In genomic region chr5:79795764-79796398, GRCh38 we compare ENCODE assay signal across 15 cellular contexts.
DNase-seq lines count a peak whose midpoint lies in the region; ATAC-seq, FAIRE-seq and TF ChIP-seq lines count a peak whose summit lies in the region.
"Had no signal": no experiment of that assay in that cellular context is flagged by ENCODE, and none has a peak within 500 bp of the region (broad histone marks: within the 10 kb centered on the region; RNA-seq: fewer than 3 reads in every experiment).

No MANE protein-coding gene starts in this region.

- no peak overlapping the region for H3K4me3 ChIP-seq in right atrium auricular region
- H3K4me3 ChIP-seq in K562, result no peak overlapping the region
- H3K4me3 ChIP-seq in GM23338, result no peak overlapping the region

- peak; percentile 84 for FAIRE-seq in K562 (lab: Jason Lieb, UNC)

- intact Hi-C loops in Right ventricle myocardium inferior (cut with DNase I), result no loop called here
- intact Hi-C loops in K562 (cut with micrococcal nuclease), result no loop called here
- intact Hi-C loops in left ventricle myocardium superior (cut with micrococcal nuclease), result no loop called here

- H2AFZ ChIP-seq in K562 (ENCODE audit: low read depth, low read length), result peak overlapping the region; percentile 81
- H2AFZ ChIP-seq in GM23338, result no peak overlapping the region

- no peaks in the 10 kb centered on the region for H3K36me3 Mint-ChIP-seq in GM23338 (ENCODE audit: low read depth)
- H3K36me3 Mint-ChIP-seq: natural killer cell treated with Interleukin-12 subunit alpha and Interleukin-12 subunit beta and Interleukin-15 and Interleukin-18, amount 100 ng/mL, for 72 hours had no signal

- TF ChIP-seq EP300 in K562 (IDR thresholded peaks at IDR 0.05; ENCODE audit: low read length), result no peak

- no peaks in the 10 kb centered on the region for H3K9me1 ChIP-seq in K562 (ENCODE audit: control insufficient read depth, insufficient read depth, low read length)

- in situ Hi-C loops in K562 (cut with MboI), result no loop called here

- 18% methylated on average over 7 of the region's 8 CpGs for WGBS in K562 (ENCODE audit: insufficient coverage, low coverage, missing lambda C conversion rate)

- POLR2A ChIA-PET in K562 (lab: Yijun Ruan, JAX), result no interaction called here

- H3K27ac ChIP-seq in right atrium auricular region (peak overlapping the region in 1 of 2 donors; percentile 52), K562 (ENCODE audit: extremely low read depth, low read depth, low read length) (no peak overlapping the region), GM23338 (ENCODE audit: low read depth) (no peak overlapping the region)

- H4K20me1 ChIP-seq in K562 (replicated peaks; ENCODE audit: control insufficient read depth, insufficient read depth, low read length) (no peaks in the 10 kb centered on the region), GM23338 (replicated peaks; ENCODE audit: insufficient read depth) (no peaks in the 10 kb centered on the region; the same call in 1 of the 2 replicates)

- H3K9me3 Mint-ChIP-seq in GM23338, result no peaks in the 10 kb centered on the region
- H3K9me3 Mint-ChIP-seq: activated CD4-positive, alpha-beta memory T cell treated with anti-CD3 and anti-CD28 coated beads, Interleukin-2, amount 10 ng/mL, durations not matched to agents 7 days and 5 days; activated naive CD8-positive, alpha-beta T cell treated with anti-CD3 and anti-CD28 coated beads, Interleukin-2, amount 10 ng/mL, durations not matched to agents 7 days and 5 days; endodermal cell; natural killer cell treated with Interleukin-12 subunit alpha and Interleukin-12 subunit beta and Interleukin-15 and Interleukin-18, amount 100 ng/mL, for 72 hours had no signal

- peaks cover 86% of the 10 kb centered on the region for H3K36me3 ChIP-seq in right atrium auricular region
- no peaks in the 10 kb centered on the region for H3K36me3 ChIP-seq in K562 (ENCODE audit: control insufficient read depth, insufficient read depth, low read length)
- H3K36me3 ChIP-seq in GM23338 (ENCODE audit: insufficient read depth), result no peaks in the 10 kb centered on the region

- no peak for TF ChIP-seq RAD21 in K562 (CRISPR knock-in tag; conservative IDR thresholded peaks at IDR 0.05 in 1 of 2, IDR thresholded peaks at IDR 0.05 in 1 of 2)

- TF ChIP-seq CTCF in right atrium auricular region (IDR thresholded peaks at IDR 0.05) (no peak), K562 (IDR thresholded peaks at IDR 0.05 in 2 of 3, conservative IDR thresholded peaks at IDR 0.05 in 1 of 3; ENCODE audit: insufficient read depth in 2 of 3, low read depth in 1 of 3, low read length in 3 of 3) (no peak), GM23338 (conservative IDR thresholded peaks at IDR 0.05; ENCODE audit: low read depth in 2 of 2) (no peak)

- peaks cover 2% of the 10 kb centered on the region for H3K27me3 Mint-ChIP-seq in GM23338 (ENCODE audit: insufficient read depth, low read depth, poor library complexity)
- H3K27me3 Mint-ChIP-seq: activated CD4-positive, alpha-beta memory T cell treated with anti-CD3 and anti-CD28 coated beads, Interleukin-2, amount 10 ng/mL, durations not matched to agents 7 days and 5 days had no signal

- H3K9me3 ChIP-seq in right atrium auricular region, result no peaks in the 10 kb centered on the region
- H3K9me3 ChIP-seq in K562 (replicated peaks; ENCODE audit: control insufficient read depth, insufficient read depth, low read depth, low read length), result no peaks in the 10 kb centered on the region

- peaks cover 0 to 7% of the 10 kb centered on the region in 2 donors for H3K4me1 ChIP-seq in right atrium auricular region
- peaks cover 8 to 15% of the 10 kb centered on the region in 2 experiments; a peak in 4 of 5 replicates for H3K4me1 ChIP-seq in K562 (replicated peaks in 1 of 2; ENCODE audit: control insufficient read depth in 2 of 2, insufficient read depth in 2 of 2, low read length in 2 of 2)
- no peaks in the 10 kb centered on the region for H3K4me1 ChIP-seq in GM23338 (ENCODE audit: insufficient read depth)

- H3K4me1 Mint-ChIP-seq in GM23338, result peaks cover under 1% of the 10 kb centered on the region; the same call in 1 of the 3 replicates
- H3K4me1 Mint-ChIP-seq: endodermal cell had no signal

- H3K79me2 ChIP-seq in K562 (ENCODE audit: control insufficient read depth, insufficient read depth, low read length) (no peaks in the 10 kb centered on the region), GM23338 (replicated peaks; ENCODE audit: insufficient read depth) (no peaks in the 10 kb centered on the region)

- DNase-seq in Right ventricle myocardium inferior (ENCODE audit: missing footprints) (no peak), right atrium auricular region (ENCODE audit: low spot score) (no peak), K562 (ENCODE audit: extremely low read depth in 1 of 4, low spot score in 3 of 4) (peak; percentile 61 to 83 (median 67)), left ventricle myocardium superior (peak; percentile 77), GM23338 (ENCODE audit: low spot score) (no peak), SIG-M5 treated with dmso at 0.1 percent for 504 hours (lab: John Stamatoyannopoulos, UW; ENCODE audit: unreplicated experiment) (no peak)
- no peak for DNase-seq in activated CD4-positive, alpha-beta T cell treated with anti-CD3 and anti-CD28 coated beads, Interleukin-2, amount 50 U/mL, for 4 hours
- no peak for DNase-seq in activated T-cell treated with anti-CD3 and anti-CD28 coated beads, Interleukin-2, amount 50 U/mL, for 1 hour
- DNase-seq: activated CD4-positive, alpha-beta memory T cell treated with anti-CD3 and anti-CD28 coated beads, Interleukin-2, amount 10 ng/mL, durations not matched to agents 7 days and 5 days; activated naive CD8-positive, alpha-beta T cell treated with anti-CD3 and anti-CD28 coated beads, Interleukin-2, amount 10 ng/mL, durations not matched to agents 7 days and 5 days; endodermal cell; GDM1; GOT3 had no signal

- CTCF ChIA-PET in K562 (lab: Yijun Ruan, JAX; ENCODE audit: low intra/inter-chr PET ratio), result no interaction called here

- H3K27me3 ChIP-seq in right atrium auricular region (no peaks in the 10 kb centered on the region), K562 (ENCODE audit: control insufficient read depth in 2 of 2, insufficient read depth in 2 of 2, low read length in 2 of 2) (peaks cover 0 to 2% of the 10 kb centered on the region in 2 experiments; a peak in 4 of 5 replicates), GM23338 (ENCODE audit: insufficient read depth) (no peaks in the 10 kb centered on the region)

- ATAC-seq in Right ventricle myocardium inferior (peak; percentile 75), K562 (peak; percentile 87), left ventricle myocardium superior (peak; percentile 82), GM23338 (no peak)
- ATAC-seq: natural killer cell treated with Interleukin-12 subunit alpha and Interleukin-12 subunit beta and Interleukin-15 and Interleukin-18, amount 100 ng/mL, for 72 hours; SK-N-SH treated with all-trans-retinoic acid at 6 μM for 48 hours had no signal

- no peak overlapping the region for H3K27ac Mint-ChIP-seq in GM23338
- H3K27ac Mint-ChIP-seq: activated CD4-positive, alpha-beta memory T cell treated with anti-CD3 and anti-CD28 coated beads, Interleukin-2, amount 10 ng/mL, durations not matched to agents 7 days and 5 days; activated naive CD8-positive, alpha-beta T cell treated with anti-CD3 and anti-CD28 coated beads, Interleukin-2, amount 10 ng/mL, durations not matched to agents 7 days and 5 days; endodermal cell; natural killer cell treated with Interleukin-12 subunit alpha and Interleukin-12 subunit beta and Interleukin-15 and Interleukin-18, amount 100 ng/mL, for 72 hours had no signal

- BruUV-seq in K562 (replicated peaks; lab: Mats Ljungman, UMichigan), result no TSS peak

- no peak for TF ChIP-seq POLR2A in K562 (conservative IDR thresholded peaks at IDR 0.05)

- no peaks in the 10 kb centered on the region; the same call in 1 of the 2 replicates for H3K9me2 ChIP-seq in GM23338 (ENCODE audit: insufficient read depth)

- no peaks in the 10 kb centered on the region for H3F3A ChIP-seq in GM23338 (replicated peaks; ENCODE audit: low read depth)

- H3K4me2 ChIP-seq in K562 (ENCODE audit: insufficient read depth, low read length), result peak overlapping the region; percentile 50; the same call in 1 of the 2 replicates
- H3K4me2 ChIP-seq in GM23338, result no peak overlapping the region

- H3K4me3 Mint-ChIP-seq in GM23338, result no peak overlapping the region
- H3K4me3 Mint-ChIP-seq: activated CD4-positive, alpha-beta memory T cell treated with anti-CD3 and anti-CD28 coated beads, Interleukin-2, amount 10 ng/mL, durations not matched to agents 7 days and 5 days; activated naive CD8-positive, alpha-beta T cell treated with anti-CD3 and anti-CD28 coated beads, Interleukin-2, amount 10 ng/mL, durations not matched to agents 7 days and 5 days; endodermal cell; natural killer cell treated with Interleukin-12 subunit alpha and Interleukin-12 subunit beta and Interleukin-15 and Interleukin-18, amount 100 ng/mL, for 72 hours had no signal

- H3K9ac ChIP-seq in K562 (ENCODE audit: insufficient read depth in 1 of 2, low read depth in 2 of 2, low read length in 2 of 2), result peak overlapping the region in 1 of 2 experiments; percentile 79; a peak in 1 of 4 replicates

TF ChIP-seq in K562, 482 proteins besides CTCF, POLR2A, EP300 and RAD21 (continues in another document):
- TF ChIP-seq XRCC3 (IDR thresholded peaks at IDR 0.05) (no peak), PHB2 (IDR thresholded peaks at IDR 0.05; ENCODE audit: low read depth) (no peak), ZNF764 (CRISPR knock-in tag; IDR thresholded peaks at IDR 0.05; ENCODE audit: low read depth) (no peak), CCNT2 (IDR thresholded peaks at IDR 0.05; ENCODE audit: borderline replicate concordance, extremely low read depth, insufficient read length, low read depth, low read length) (no peak)

TF ChIP-seq in GM23338, 12 proteins besides CTCF, POLR2A, EP300 and RAD21 (continues in another document):
- TF ChIP-seq POLR2AphosphoS5 (IDR thresholded peaks at IDR 0.05; ENCODE audit: low read depth) (no peak), CREB1 (CRISPR knock-in tag; IDR thresholded peaks at IDR 0.05; ENCODE audit: low read depth) (no peak), STAT1 (IDR thresholded peaks at IDR 0.05; ENCODE audit: unreplicated experiment) (no peak), JUNB (IDR thresholded peaks at IDR 0.05; ENCODE audit: unreplicated experiment) (no peak), EZH2 (IDR thresholded peaks at IDR 0.05; ENCODE audit: low read depth, unreplicated experiment) (no peak), ZNF331 (CRISPR knock-in tag; IDR thresholded peaks at IDR 0.05; ENCODE audit: low read depth) (no peak)

Comparison
In these comparisons a context has a peak if more than half of its experiments do, and no peak if none do; other contexts are left out.
1. DNase-seq: peak in K562 (4 of 4) and left ventricle myocardium superior (single experiment); none in Right ventricle myocardium inferior (single experiment), right atrium auricular region (single experiment), GM23338 (single experiment), SIG-M5 treated with dmso at 0.1 percent for 504 hours (single experiment), activated CD4-positive, alpha-beta T cell treated with anti-CD3 and anti-CD28 coated beads, Interleukin-2, amount 50 U/mL, for 4 hours (0 of 2) and activated T-cell treated with anti-CD3 and anti-CD28 coated beads, Interleukin-2, amount 50 U/mL, for 1 hour (single experiment).